Comparison of ENCODE assay signal across 30 cellular contexts in genomic region chr2:210722092-210722491, GRCh38.
"Had no signal": no experiment of that assay in that cellular context is flagged by ENCODE, and none has a peak within 500 bp of the region (broad histone marks: within the 10 kb centered on the region; RNA-seq: fewer than 3 reads in every experiment).

No MANE protein-coding gene starts in this region.

- H3K36me3 ChIP-seq: ascending aorta, breast epithelium, cardiac muscle cell, colonic mucosa, esophagus squamous epithelium, gastroesophageal sphincter, heart right ventricle had no signal

- H3K4me3 ChIP-seq: ascending aorta, breast epithelium, cardiac muscle cell, colonic mucosa, esophagus squamous epithelium, gastroesophageal sphincter, heart right ventricle had no signal

- FAIRE-seq: endometrium, endothelial cell of umbilical vein had no signal

- DNase-seq: activated CD4-positive, alpha-beta T cell treated with anti-CD3 and anti-CD28 coated beads for 1 hour; activated CD4-positive, alpha-beta T cell treated with anti-CD3 and anti-CD28 coated beads for 4 hours; activated CD4-positive, alpha-beta T cell treated with anti-CD3 and anti-CD28 coated beads, Interleukin-2, amount 50 U/mL, for 1 hour; activated CD4-positive, alpha-beta T cell treated with anti-CD3 and anti-CD28 coated beads, Interleukin-2, amount 50 U/mL, for 48 hours; activated CD8-positive, alpha-beta memory T cell treated with anti-CD3 and anti-CD28 coated beads, Interleukin-2, amount 10 ng/mL, durations not matched to agents 7 days and 5 days; activated CD8-positive, alpha-beta memory T cell treated with anti-CD3 and anti-CD28 coated beads, Interleukin-2, amount 50 U/mL, for 4 hours; activated CD8-positive, alpha-beta T cell treated with anti-CD3 and anti-CD28 coated beads for 36 hours; activated effector memory CD4-positive, alpha-beta T cell treated with anti-CD3 and anti-CD28 coated beads, Interleukin-2, amount 50 U/mL, for 16 hours; activated naive CD4-positive, alpha-beta T cell treated with anti-CD3 and anti-CD28 coated beads for 36 hours; activated naive CD8-positive, alpha-beta T cell treated with anti-CD3 and anti-CD28 coated beads, Interleukin-2, amount 10 ng/mL, durations not matched to agents 7 days and 5 days; activated T-cell treated with anti-CD3 and anti-CD28 coated beads, Interleukin-2, amount 50 U/mL, for 1 hour; activated T-cell treated with anti-CD3 and anti-CD28 coated beads, Interleukin-2, amount 50 U/mL, for 48 hours; central memory CD4-positive, alpha-beta T cell; cerebellar nuclear complex; colonic mucosa; effector CD8-positive, alpha-beta T cell; esophagus squamous epithelium; foreskin melanocyte; heart right ventricle; T-helper 2 cell had no signal

- H3K4me1 ChIP-seq: ascending aorta, breast epithelium, colonic mucosa, esophagus squamous epithelium, gastroesophageal sphincter, heart right ventricle had no signal

- ATAC-seq: activated CD8-positive, alpha-beta memory T cell treated with anti-CD3 and anti-CD28 coated beads, Interleukin-2, amount 10 ng/mL, durations not matched to agents 7 days and 5 days; activated CD8-positive, alpha-beta T cell treated with anti-CD3 and anti-CD28 coated beads for 36 hours; activated naive CD4-positive, alpha-beta T cell treated with anti-CD3 and anti-CD28 coated beads, Interleukin-2, amount 50 U/mL, for 72 hours; gastroesophageal sphincter; heart right ventricle; WTC11 had no signal

- H3K9me3 ChIP-seq: ascending aorta, breast epithelium, colonic mucosa, esophagus squamous epithelium, gastroesophageal sphincter, heart right ventricle had no signal

- H3K27ac ChIP-seq: ascending aorta, breast epithelium, cardiac muscle cell, colonic mucosa, epithelial cell of prostate, esophagus squamous epithelium, gastroesophageal sphincter, heart right ventricle, VCaP had no signal
